17 cellular contexts compared by ENCODE assay signal in the genomic region with DNA sequence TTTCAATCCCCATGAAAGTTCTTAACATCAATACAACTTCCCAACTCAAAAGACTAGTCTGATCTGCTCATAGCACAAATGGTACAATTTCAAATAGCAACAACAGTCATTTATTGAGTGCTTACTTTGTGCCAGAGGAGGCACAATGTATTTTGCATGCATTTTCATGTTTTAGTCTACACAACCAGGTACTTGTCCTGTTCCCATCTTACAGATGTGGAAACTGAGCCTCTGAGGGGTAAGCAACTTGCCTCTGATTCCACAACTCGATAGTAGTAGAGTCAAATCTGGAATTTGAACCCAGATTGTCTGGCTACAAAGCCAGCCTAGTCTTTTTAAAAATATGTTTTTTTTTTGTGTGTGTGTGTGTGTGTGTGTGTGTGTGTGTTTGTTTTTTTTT. TPM values are rescaled to one million over a fixed set of nuclear protein-coding genes. Genes with fewer than 3 reads are reported as not detected.
DNase-seq lines count a peak whose midpoint lies in the region; ATAC-seq, FAIRE-seq and TF ChIP-seq lines count a peak whose summit lies in the region.
"Had no signal": no experiment of that assay in that cellular context is flagged by ENCODE, and none has a peak within 500 bp of the region (broad histone marks: within the 10 kb centered on the region; RNA-seq: fewer than 3 reads in every experiment).

No MANE protein-coding gene starts in this region.

- no TSS peak for BruUV-seq in GM12878 (replicated peaks; lab: Mats Ljungman, UMichigan)

- peaks cover 0 to 52% of the 10 kb centered on the region in 2 donors for H3K4me1 ChIP-seq in right atrium auricular region
- peaks cover 57% of the 10 kb centered on the region for H3K4me1 ChIP-seq in GM12878 (ENCODE audit: control insufficient read depth, insufficient read depth, low read length)
- peaks cover 0 to 51% (median 28%) of the 10 kb centered on the region in 4 donors for H3K4me1 ChIP-seq in tibial artery
- peaks cover 8% of the 10 kb centered on the region for H3K4me1 ChIP-seq in CD4-positive, alpha-beta memory T cell (ENCODE audit: insufficient read depth, low read length)

- TF ChIP-seq RAD21 in GM12878 (IDR thresholded peaks at IDR 0.05; ENCODE audit: insufficient read depth, low read depth, low read length): no peak

- DNase-seq in right atrium auricular region (ENCODE audit: low spot score) (no peak), Right ventricle myocardium inferior (ENCODE audit: missing footprints) (no peak), GM12878 (ENCODE audit: low read depth, low spot score) (no peak), endothelial cell (ENCODE audit: low spot score) (no peak), tibial artery (no peak), NCI-H146 treated with DMSO at 0.1 percent for 48 hours (lab: John Stamatoyannopoulos, UW; ENCODE audit: unreplicated experiment) (no peak)
- DNase-seq in activated T-cell treated with anti-CD3 and anti-CD28 coated beads, Interleukin-2, amount 50 U/mL, for 1 hour: no peak
- no peak for DNase-seq in CD4-positive, alpha-beta memory T cell
- DNase-seq: 8988T, AML-193, DMS53, GF-D8, GOT3, H9, HFFc6 had no signal

- H3K27me3 ChIP-seq in right atrium auricular region (no peaks in the 10 kb centered on the region), GM12878 (replicated peaks in 1 of 2; ENCODE audit: control insufficient read depth in 2 of 2, insufficient read depth in 2 of 2, low read length in 1 of 2) (no peaks in the 10 kb centered on the region), tibial artery (no peaks in the 10 kb centered on the region)
- no peaks in the 10 kb centered on the region for H3K27me3 ChIP-seq in CD4-positive, alpha-beta memory T cell (ENCODE audit: insufficient read depth, low read length)
- H3K27me3 ChIP-seq: BLaER1 had no signal

- intact Hi-C loops in Right ventricle myocardium inferior (cut with DNase I): no loop called here
- intact Hi-C loops in GM12878 (cut with micrococcal nuclease; ENCODE audit: unreplicated experiment): loop anchor here (2.0 kb wide), 1 partner anchor 37 kb away; no protein-coding TSS in a partner anchor
- intact Hi-C loops in tibial artery (cut with DNase I; ENCODE audit: low total_unique reads): no loop called here
- intact Hi-C loops in CD4-positive, alpha-beta memory T cell (cut with micrococcal nuclease): no loop called here

- no peak for ATAC-seq in Right ventricle myocardium inferior
- no peak for ATAC-seq in GM12878

- H3K27ac Mint-ChIP-seq in endothelial cell (ENCODE audit: unreplicated experiment): no peak overlapping the region
- no peak overlapping the region for H3K27ac Mint-ChIP-seq in CD4-positive, alpha-beta memory T cell
- H3K27ac Mint-ChIP-seq: H9 had no signal

- CTCF ChIA-PET in GM12878 (lab: Yijun Ruan, JAX): interaction anchor here (1.0 to 2.8 kb wide), 6 partner anchors 17 to 111 kb away, joined by 3 to 41 read pairs (median 15); no protein-coding TSS in a partner anchor
- CTCF ChIA-PET in CD4-positive, alpha-beta memory T cell (lab: Charles Lee; ENCODE audit: partially characterized antibody): interaction anchor here (0.6 to 1.0 kb wide), 2 partner anchors 9 to 11 kb away, joined by 3 read pairs; no protein-coding TSS in a partner anchor

- peaks cover 40% of the 10 kb centered on the region for H3K4me1 Mint-ChIP-seq in endothelial cell (ENCODE audit: unreplicated experiment)
- H3K4me1 Mint-ChIP-seq in CD4-positive, alpha-beta memory T cell: peaks cover 5 to 10% (median 7%) of the 10 kb centered on the region in 4 donors

- H3K27me3 Mint-ChIP-seq in endothelial cell (ENCODE audit: unreplicated experiment): peaks cover 13% of the 10 kb centered on the region
- no peaks in the 10 kb centered on the region for H3K27me3 Mint-ChIP-seq in CD4-positive, alpha-beta memory T cell

- peaks cover 20% of the 10 kb centered on the region for H3K79me2 ChIP-seq in GM12878 (ENCODE audit: control insufficient read depth, insufficient read depth, low read length)

- in situ Hi-C loops in GM12878 (cut with MboI): no loop called here

- H3K27ac ChIP-seq in right atrium auricular region (peak overlapping the region; percentile 54 to 58), GM12878 (ENCODE audit: control insufficient read depth, insufficient read depth) (peak overlapping the region; percentile 53), tibial artery (peak overlapping the region; percentile 73 to 76)
- no peak overlapping the region for H3K27ac ChIP-seq in CD4-positive, alpha-beta memory T cell (ENCODE audit: low read depth, low read length)
- H3K27ac ChIP-seq: BLaER1 had no signal

- TF ChIP-seq POLR2A in GM12878 (IDR thresholded peaks at IDR 0.05; ENCODE audit: low read depth, low read length): no peak

- TF ChIP-seq CTCF in right atrium auricular region (IDR thresholded peaks at IDR 0.05) (no peak), GM12878 (IDR thresholded peaks at IDR 0.05 in 2 of 3, conservative IDR thresholded peaks at IDR 0.05 in 1 of 3; ENCODE audit: control insufficient read depth in 2 of 3, extremely low read depth in 1 of 3, insufficient read depth in 1 of 3, low read depth in 3 of 3, low read length in 3 of 3) (no peak), endothelial cell (IDR thresholded peaks at IDR 0.05; ENCODE audit: unreplicated experiment) (no peak), tibial artery (IDR thresholded peaks at IDR 0.05) (no peak)

- POLR2A ChIA-PET in GM12878 (lab: Charles Lee): interaction anchor here (1.0 to 2.5 kb wide), 6 partner anchors 12 to 110 kb away, joined by 3 to 45 read pairs (median 9); no protein-coding TSS in a partner anchor
- POLR2A ChIA-PET in CD4-positive, alpha-beta memory T cell (lab: Charles Lee; ENCODE audit: partially characterized antibody): no interaction called here

- no peak for FAIRE-seq in GM12878 (lab: Jason Lieb, UNC)
- FAIRE-seq: GM18507 had no signal

- 82% methylated on average over 1 of the region's 1 CpG for WGBS in GM12878 (ENCODE audit: insufficient coverage, insufficient replicate concordance, low lambda C conversion rate, missing lambda C conversion rate)

- peaks cover 12% of the 10 kb centered on the region for H3K36me3 ChIP-seq in right atrium auricular region
- H3K36me3 ChIP-seq in GM12878 (ENCODE audit: control insufficient read depth in 2 of 2, insufficient read depth in 2 of 2, low read length in 1 of 2): peaks cover 2 to 6% of the 10 kb centered on the region in 2 experiments; a peak in 3 of 4 replicates
- H3K36me3 ChIP-seq in tibial artery: peaks cover 0 to 3% (median 0%) of the 10 kb centered on the region in 3 donors
- H3K36me3 ChIP-seq in CD4-positive, alpha-beta memory T cell (ENCODE audit: insufficient read depth, low read length): no peaks in the 10 kb centered on the region

- H3K36me3 Mint-ChIP-seq in endothelial cell (ENCODE audit: low read depth, unreplicated experiment): peaks cover 30% of the 10 kb centered on the region
- no peaks in the 10 kb centered on the region for H3K36me3 Mint-ChIP-seq in CD4-positive, alpha-beta memory T cell

- H2AFZ ChIP-seq in GM12878 (ENCODE audit: control insufficient read depth, low read depth, low read length): no peak overlapping the region

- H4K20me1 ChIP-seq in GM12878 (ENCODE audit: control insufficient read depth, insufficient read depth): no peaks in the 10 kb centered on the region

- SMC1A ChIA-PET in GM12878 (lab: Charles Lee; ENCODE audit: uncharacterized antibody, unreplicated experiment): interaction anchor here (1.3 to 5.1 kb wide), 9 partner anchors 10 to 202 kb away, joined by 3 to 178 read pairs (median 11); no protein-coding TSS in a partner anchor

- H3K4me3 Mint-ChIP-seq in endothelial cell (ENCODE audit: unreplicated experiment): peak overlapping the region; percentile 32
- no peak overlapping the region for H3K4me3 Mint-ChIP-seq in CD4-positive, alpha-beta memory T cell
- H3K4me3 Mint-ChIP-seq: H9 had no signal

- TF ChIP-seq EP300 in GM12878 (IDR thresholded peaks at IDR 0.05; ENCODE audit: borderline replicate concordance in 1 of 2, control insufficient read depth in 1 of 2, low read depth in 2 of 2, low read length in 2 of 2): no peak

- RAD21 ChIA-PET in GM12878 (lab: Charles Lee; ENCODE audit: unreplicated experiment): interaction anchor here (1.1 to 2.8 kb wide), 9 partner anchors 10 to 202 kb away, joined by 4 to 104 read pairs (median 18); a partner anchor contains a TSS

- no peaks in the 10 kb centered on the region for H3K9me3 Mint-ChIP-seq in endothelial cell (ENCODE audit: unreplicated experiment)
- peaks cover 0 to 4% (median 0%) of the 10 kb centered on the region in 8 donors for H3K9me3 Mint-ChIP-seq in CD4-positive, alpha-beta memory T cell
- H3K9me3 Mint-ChIP-seq: H9, HFFc6 had no signal

- peak overlapping the region; percentile 63 for H3K4me2 ChIP-seq in GM12878 (ENCODE audit: control insufficient read depth, insufficient read depth)
- H3K4me2 ChIP-seq: BLaER1 had no signal

- no peaks in the 10 kb centered on the region for H3K9me3 ChIP-seq in right atrium auricular region
- H3K9me3 ChIP-seq in GM12878 (replicated peaks; ENCODE audit: control insufficient read depth, insufficient read depth, low read length): peaks cover 5% of the 10 kb centered on the region; the same call in 2 of the 3 replicates
- no peaks in the 10 kb centered on the region for H3K9me3 ChIP-seq in tibial artery
- H3K9me3 ChIP-seq in CD4-positive, alpha-beta memory T cell (ENCODE audit: control insufficient read depth in 1 of 2, low read length in 2 of 2): no peaks in the 10 kb centered on the region
- H3K9me3 ChIP-seq: BLaER1 had no signal

- H3K4me3 ChIP-seq in right atrium auricular region (no peak overlapping the region), GM12878 (0 out of 2 replicates have a peak overlapping the region, but pooled peaks have one; percentile 13), tibial artery (no peak overlapping the region)
- no peak overlapping the region for H3K4me3 ChIP-seq in CD4-positive, alpha-beta memory T cell (ENCODE audit: low read length in 2 of 2)
- H3K4me3 ChIP-seq: BLaER1 had no signal

- peak overlapping the region; percentile 7; the same call in 1 of the 2 replicates for H3K9ac ChIP-seq in GM12878 (ENCODE audit: control insufficient read depth, insufficient read depth, low read length)
- H3K9ac ChIP-seq: BLaER1 had no signal

RNA-seq across cellular contexts. Expression of a gene that starts 45.6 kb away (rescaled TPM):
- 10 to 100 TPM; 15.0 to 27.0 TPM for total RNA-seq in right atrium auricular region
- 32.2 TPM for total RNA-seq in Right ventricle myocardium inferior
- 62.0 and 68.8 TPM in 2 replicates for total RNA-seq in GM12878 (2013; cell fraction: nucleolus; rRNA removed)
- total RNA-seq in GM12878 (2014; rRNA removed): 20.8 and 24.6 TPM in 2 replicates
- 19.8 and 21.9 TPM in 2 replicates for total RNA-seq in GM12878 (2014; rRNA removed; fragmentation: Illumina TruSeq; extraction: Trizol)
- total RNA-seq in GM12878 (2021): 21.0 and 23.1 TPM in 2 replicates
- 24.3 TPM for polyA plus RNA-seq in GM12878 (2011; ENCODE audit: low read depth)
- 51.7 and 63.8 TPM in 2 replicates for polyA plus RNA-seq in GM12878 (2011; rRNA removed)
- 28.9 and 39.1 TPM in 2 replicates for polyA plus RNA-seq in GM12878 (2011; cell fraction: cytosol; rRNA removed)
- 34.2 and 40.4 TPM in 2 replicates for polyA plus RNA-seq in GM12878 (2011; cell fraction: nucleus; rRNA removed)
- 21.2 and 26.7 TPM in 2 replicates for polyA plus RNA-seq in GM12878 (2012)
- polyA plus RNA-seq in GM12878 (2014; fragmentation: Illumina TruSeq; extraction: Trizol): 23.7 and 26.0 TPM in 2 replicates
- 10 to 100 TPM; 36.5 to 39.3 TPM for polyA plus RNA-seq in GM12878 (2014; fragmentation: Nextera tagmentation; extraction: Ambion mirVana)
- 20.1 and 20.9 TPM in 2 replicates for polyA plus RNA-seq in GM12878 (2014; rRNA removed)
- 10 to 100 TPM; 57.7 to 65.9 TPM for polyA plus RNA-seq in GM12878 (2016; fragmentation: Nextera tagmentation; extraction: Ambion mirVana)
- polyA minus RNA-seq in GM12878 (2011; rRNA and poly(A)+ RNA removed): 35.0 and 64.7 TPM in 2 replicates
- 12.4 and 14.1 TPM in 2 replicates for polyA minus RNA-seq in GM12878 (2011; cell fraction: cytosol; rRNA and poly(A)+ RNA removed)
- polyA minus RNA-seq in GM12878 (2011; cell fraction: nucleus; rRNA and poly(A)+ RNA removed): 38.0 and 56.2 TPM in 2 replicates
- 40.4 TPM for total RNA-seq in endothelial cell (ENCODE audit: unreplicated experiment)
- total RNA-seq in CD4-positive, alpha-beta memory T cell: 10 to 100 TPM; 12.6 to 13.2 TPM
- 10 to 100 TPM; 16.2 to 24.5 TPM for polyA plus RNA-seq in CD4-positive, alpha-beta memory T cell
